12 cellular contexts compared by ENCODE assay signal in genomic region chr2:127087780-127088495, GRCh38. TPM values are rescaled to one million over a fixed set of nuclear protein-coding genes. Genes with fewer than 3 reads are reported as not detected.
DNase-seq lines count a peak whose midpoint lies in the region; ATAC-seq, FAIRE-seq and TF ChIP-seq lines count a peak whose summit lies in the region.
"Had no signal": no experiment of that assay in that cellular context is flagged by ENCODE, and none has a peak within 500 bp of the region (broad histone marks: within the 10 kb centered on the region; RNA-seq: fewer than 3 reads in every experiment).

No MANE protein-coding gene starts in this region.

- peak overlapping the region; percentile 78 for H2BK120ac ChIP-seq in IMR-90 (ENCODE audit: low read depth, low read length)

- 0 out of 2 replicates have a peak overlapping the region, but pooled peaks have one; percentile 27 for H3K14ac ChIP-seq in IMR-90 (replicated peaks; ENCODE audit: low read depth, low read length)

- 0 out of 2 replicates have a peak overlapping the region, but pooled peaks have one; percentile 14 for H3K9ac ChIP-seq in IMR-90 (ENCODE audit: low read depth, low read length)

- peak overlapping the region; percentile 68 for H2AK9ac ChIP-seq in IMR-90 (replicated peaks; ENCODE audit: low read depth, low read length, poor library complexity)

- H3K18ac ChIP-seq in IMR-90 (ENCODE audit: low read depth, low read length): no peak overlapping the region; the same call in 1 of the 2 replicates

- no peak overlapping the region for H2BK5ac ChIP-seq in IMR-90 (ENCODE audit: low read depth, low read length, poor library complexity, severe bottlenecking)

- dilution Hi-C loops in IMR-90 (cut with HindIII; ENCODE audit: low sequenced_read_pairs, unreplicated experiment): no loop called here

- no peak overlapping the region for H3K56ac ChIP-seq in IMR-90 (ENCODE audit: extremely low read depth, insufficient read depth, low read length)

- H4K8ac ChIP-seq in IMR-90 (ENCODE audit: low read depth in 2 of 2, low read length in 2 of 2): peak overlapping the region; percentile 74 to 78

- no CpG with 5 or more reads among the region's 13 CpGs for WGBS in IMR-90 (ENCODE audit: extremely low coverage in 2 of 2, insufficient read length in 1 of 2), 2 experiments
- 84 to 87% methylated on average over 5 to 13 of the region's 13 CpGs for WGBS in mesodermal cell (ENCODE audit: insufficient coverage in 2 of 2), 2 experiments
- WGBS in small intestine, 3 donors: 60 to 74% (median 70%) methylated on average over 13 of the region's 13 CpGs

- 0 out of 2 replicates have a peak overlapping the region, but pooled peaks have one; percentile 23 for H2BK20ac ChIP-seq in IMR-90 (ENCODE audit: low read depth, low read length)

- ATAC-seq in IMR-90 (ENCODE audit: low read depth) (no peak), GM19351 (IDR thresholded peaks at IDR 0.05; ENCODE audit: unreplicated experiment) (no peak), GM21529 (IDR thresholded peaks at IDR 0.05; ENCODE audit: unreplicated experiment) (no peak)
- no peak for ATAC-seq in central memory CD8-positive, alpha-beta T cell (replicated peaks; ENCODE audit: extremely low read depth, poor library complexity, severe bottlenecking)

- intact Hi-C loops in IMR-90 (cut with micrococcal nuclease): no loop called here

- peaks cover 14% of the 10 kb centered on the region; the same call in 1 of the 2 replicates for H4K20me1 ChIP-seq in IMR-90 (ENCODE audit: insufficient read depth, low read length)

- BruUV-seq in IMR-90 (replicated peaks; lab: Mats Ljungman, UMichigan): no TSS peak

- POLR2A ChIA-PET in IMR-90 (lab: Charles Lee; ENCODE audit: unreplicated experiment): no interaction called here

- in situ Hi-C loops in IMR-90 (cut with MboI; ENCODE audit: low sequenced_read_pairs): no loop called here

- H3K9me3 ChIP-seq in IMR-90 (ENCODE audit: control insufficient read depth, insufficient read depth, low read length) (no peaks in the 10 kb centered on the region), mesodermal cell (ENCODE audit: control insufficient read depth, low read length) (no peaks in the 10 kb centered on the region), small intestine (ENCODE audit: control insufficient read depth, low read depth) (no peaks in the 10 kb centered on the region)

- H3K27ac ChIP-seq in IMR-90 (ENCODE audit: insufficient read depth, low read length) (peak overlapping the region; percentile 58; the same call in 1 of the 2 replicates), mesodermal cell (ENCODE audit: low read depth, low read length, severe bottlenecking) (peak overlapping the region; percentile 98), substantia nigra (ENCODE audit: low read depth, low read length, poor library complexity, severe bottlenecking) (peak overlapping the region; percentile 83), small intestine (ENCODE audit: low read depth in 1 of 2, low read length in 1 of 2) (peak overlapping the region in 1 of 2 donors; percentile 69)

- peak overlapping the region; percentile 77 for H4K91ac ChIP-seq in IMR-90 (ENCODE audit: insufficient read depth, low read depth, low read length)

- H3K9me1 ChIP-seq in IMR-90 (ENCODE audit: insufficient read depth, low read length): peaks cover 11% of the 10 kb centered on the region; the same call in 1 of the 2 replicates

- H3K27ac Mint-ChIP-seq in central memory CD8-positive, alpha-beta T cell (ENCODE audit: low read depth): peak overlapping the region; percentile 58
- H3K27ac Mint-ChIP-seq: activated naive CD4-positive, alpha-beta T cell treated with anti-CD3 and anti-CD28 coated beads for 36 hours had no signal

- peak overlapping the region; percentile 86 for H3K4ac ChIP-seq in IMR-90 (ENCODE audit: low read depth, low read length)

- H3K4me1 Mint-ChIP-seq in central memory CD8-positive, alpha-beta T cell: peaks cover 51% of the 10 kb centered on the region

- H3K4me3 Mint-ChIP-seq in central memory CD8-positive, alpha-beta T cell: no peak overlapping the region
- H3K4me3 Mint-ChIP-seq: activated naive CD4-positive, alpha-beta T cell treated with anti-CD3 and anti-CD28 coated beads for 36 hours had no signal

- TF ChIP-seq CTCF in IMR-90 (conservative IDR thresholded peaks at IDR 0.05; ENCODE audit: low read depth, low read length): no peak

- no peak for TF ChIP-seq POLR2A in IMR-90 (IDR thresholded peaks at IDR 0.05; ENCODE audit: low read depth, low read length)

- no peaks in the 10 kb centered on the region for H3K27me3 Mint-ChIP-seq in central memory CD8-positive, alpha-beta T cell

- H2AFZ ChIP-seq in IMR-90 (replicated peaks; ENCODE audit: low read length, poor library complexity): peak overlapping the region; percentile 88

- peaks cover 7 to 40% of the 10 kb centered on the region in 2 experiments; a peak in 3 of 4 replicates for H3K79me1 ChIP-seq in IMR-90 (ENCODE audit: low read depth in 1 of 2, low read length in 2 of 2)

- H3K23ac ChIP-seq in IMR-90 (ENCODE audit: low read depth, low read length): 0 out of 2 replicates have a peak overlapping the region, but pooled peaks have one; percentile 10

- peaks cover 8% of the 10 kb centered on the region for H3K36me3 Mint-ChIP-seq in central memory CD8-positive, alpha-beta T cell (ENCODE audit: insufficient read depth)

- no peak for TF ChIP-seq RAD21 in IMR-90 (IDR thresholded peaks at IDR 0.05; ENCODE audit: low read length)

- H4K5ac ChIP-seq in IMR-90 (ENCODE audit: low read depth, low read length): peak overlapping the region; percentile 10; the same call in 1 of the 2 replicates

- no peak for FAIRE-seq in small intestine (lab: Jason Lieb, UNC)

- H2BK15ac ChIP-seq in IMR-90 (ENCODE audit: low read depth, low read length): peak overlapping the region; percentile 27; the same call in 2 of the 3 replicates

- DNase-seq in IMR-90 (peak; percentile 12), substantia nigra (lab: John Stamatoyannopoulos, UW) (no peak), activated gamma-delta T cell (lab: John Stamatoyannopoulos, UW) (no peak), small intestine (no peak)
- no peak for DNase-seq in central memory CD8-positive, alpha-beta T cell (ENCODE audit: low spot score in 2 of 2)
- DNase-seq: activated CD4-positive, alpha-beta T cell treated with anti-CD3 and anti-CD28 coated beads, Interleukin-2, amount 50 U/mL, for 1 hour; activated naive CD4-positive, alpha-beta T cell treated with anti-CD3 and anti-CD28 coated beads for 36 hours; effector CD4-positive, alpha-beta T cell; NCI-H2171 treated with DMSO at 0.1 percent for 48 hours had no signal

- H3K4me1 ChIP-seq in IMR-90 (ENCODE audit: control insufficient read depth, insufficient read depth, low read length) (peaks cover 39% of the 10 kb centered on the region), mesodermal cell (ENCODE audit: control insufficient read depth, insufficient read depth, low read length, poor library complexity, severe bottlenecking) (peaks cover 53% of the 10 kb centered on the region), small intestine (ENCODE audit: control insufficient read depth in 2 of 2, insufficient read depth in 1 of 2, low read depth in 1 of 2, low read length in 1 of 2) (peaks cover 3 to 16% of the 10 kb centered on the region in 2 donors)

- H3K36me3 ChIP-seq in IMR-90 (ENCODE audit: control insufficient read depth, insufficient read depth, low read length): no peaks in the 10 kb centered on the region
- peaks cover 11% of the 10 kb centered on the region for H3K36me3 ChIP-seq in mesodermal cell (ENCODE audit: control insufficient read depth, insufficient read depth, low read length)
- no peaks in the 10 kb centered on the region for H3K36me3 ChIP-seq in small intestine (ENCODE audit: control insufficient read depth in 2 of 2, insufficient read depth in 2 of 2, low read length in 2 of 2)

- H3K9me3 Mint-ChIP-seq in central memory CD8-positive, alpha-beta T cell: no peaks in the 10 kb centered on the region
- H3K9me3 Mint-ChIP-seq: activated naive CD4-positive, alpha-beta T cell treated with anti-CD3 and anti-CD28 coated beads for 36 hours had no signal

- H3K4me3 ChIP-seq in IMR-90 (ENCODE audit: insufficient read depth, low read depth, low read length): no peak overlapping the region
- H3K4me3 ChIP-seq in mesodermal cell (ENCODE audit: extremely low read depth, insufficient read depth, low read length, poor library complexity, severe bottlenecking): peak overlapping the region; percentile 12
- no peak overlapping the region for H3K4me3 ChIP-seq in small intestine (ENCODE audit: low read depth in 1 of 2, low read length in 2 of 2)

- peak overlapping the region; percentile 14; the same call in 1 of the 2 replicates for H3K4me2 ChIP-seq in IMR-90 (ENCODE audit: low read depth, low read length)

- peak overlapping the region; percentile 73 for H2AK5ac ChIP-seq in IMR-90 (ENCODE audit: low read depth, low read length)

- H3K27me3 ChIP-seq in IMR-90 (ENCODE audit: control insufficient read depth, insufficient read depth, low read length): no peaks in the 10 kb centered on the region
- no peaks in the 10 kb centered on the region for H3K27me3 ChIP-seq in small intestine (ENCODE audit: control insufficient read depth in 2 of 2, insufficient read depth in 2 of 2, low read length in 2 of 2)

- CTCF ChIA-PET in IMR-90 (lab: Yijun Ruan, JAX): interaction anchor here (1.8 kb wide), 1 partner anchor 20 kb away, joined by 7 read pairs; no protein-coding TSS in a partner anchor

TF ChIP-seq in IMR-90, 13 proteins besides CTCF, POLR2A, EP300 and RAD21 (continues in another document):
- no peak for TF ChIP-seq CHD1 (IDR thresholded peaks at IDR 0.05; ENCODE audit: low read depth, low read length)
- TF ChIP-seq MAFK (IDR thresholded peaks at IDR 0.05; ENCODE audit: low read depth, low read length): no peak
- no peak for TF ChIP-seq FOS (IDR thresholded peaks at IDR 0.05; ENCODE audit: low read depth, low read length)
- no peak for TF ChIP-seq NFE2L2 (IDR thresholded peaks at IDR 0.05; ENCODE audit: low read depth, low read length)
- TF ChIP-seq MAZ (IDR thresholded peaks at IDR 0.05; ENCODE audit: borderline replicate concordance, low read depth, low read length): no peak
- TF ChIP-seq CEBPB (IDR thresholded peaks at IDR 0.05; ENCODE audit: low read depth, low read length): no peak
- no peak for TF ChIP-seq SMC3 (IDR thresholded peaks at IDR 0.05; ENCODE audit: low read depth, low read length)
- no peak for TF ChIP-seq RFX5 (IDR thresholded peaks at IDR 0.05; ENCODE audit: low read depth, low read length)
- TF ChIP-seq BHLHE40 (IDR thresholded peaks at IDR 0.05; ENCODE audit: low read depth, low read length): no peak

RNA-seq across cellular contexts. Expression of gene BIN1, which starts 19.0 kb away (rescaled TPM):
- 18.1 and 19.7 TPM in 2 replicates for total RNA-seq in IMR-90 (2012; rRNA removed)
- 25.7 and 26.4 TPM in 2 replicates for polyA plus RNA-seq in IMR-90 (2012; rRNA removed)
- 18.6 and 33.9 TPM in 2 replicates for polyA plus RNA-seq in IMR-90 (2012; cell fraction: cytosol; rRNA removed)
- 48.9 and 50.9 TPM in 2 replicates for polyA plus RNA-seq in IMR-90 (2012; cell fraction: nucleus; rRNA removed; ENCODE audit: low replicate concordance)
- polyA plus RNA-seq in mesodermal cell (2013, experiment 1 of 2): 84.2 TPM
- polyA plus RNA-seq in mesodermal cell (2013, experiment 2 of 2): 78.8 TPM
- 10 to 100 TPM in 2 of 3 donors, 1 to 10 TPM in 1; 6.7 to 40.7 (median 16.8) TPM for polyA plus RNA-seq in small intestine
